Comparison of ENCODE assay signal across 8 cellular contexts in the genomic region with DNA sequence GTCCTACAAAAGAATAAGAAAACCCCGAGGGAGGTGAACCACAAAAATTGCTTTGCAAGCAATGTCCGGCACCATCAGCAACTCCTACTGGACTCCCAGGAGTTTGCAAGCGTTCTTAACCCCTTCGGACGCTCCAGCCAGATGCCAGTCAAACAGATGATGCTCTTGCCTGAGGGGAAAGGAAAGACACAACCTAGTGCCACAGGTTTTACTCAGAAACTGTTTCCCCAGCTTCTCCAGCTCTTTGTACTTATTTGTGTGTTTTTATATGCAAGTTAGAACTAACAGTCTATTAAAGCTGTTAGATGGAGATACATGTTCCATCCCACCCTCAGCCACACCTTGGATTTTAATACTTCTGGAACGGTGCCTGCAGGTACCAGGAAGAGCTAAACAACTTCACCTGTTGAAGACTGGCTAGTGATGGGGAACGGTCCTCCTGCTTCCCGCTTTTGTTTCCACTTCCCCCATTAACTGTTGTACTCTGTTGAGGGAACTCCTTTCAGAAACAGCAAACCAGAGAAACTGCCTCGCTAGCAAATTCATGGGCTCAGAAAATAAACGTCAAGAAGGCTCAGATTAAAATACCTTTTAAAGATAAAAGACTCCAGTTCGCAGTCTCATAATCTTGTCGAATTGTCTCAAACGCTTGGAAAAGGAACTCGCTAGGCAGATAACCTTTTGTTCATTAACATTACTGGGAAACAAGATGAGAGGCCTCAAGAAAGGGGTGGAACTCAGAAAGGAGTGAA. TPM values are rescaled to one million over a fixed set of nuclear protein-coding genes. Genes with fewer than 3 reads are reported as not detected.
DNase-seq lines count a peak whose midpoint lies in the region; ATAC-seq lines count a peak whose summit lies in the region.

No MANE protein-coding gene starts in this region.

- no peak for ATAC-seq in activated naive CD8-positive, alpha-beta T cell treated with anti-CD3 and anti-CD28 coated beads, Interleukin-2, amount 10 ng/mL, durations not matched to agents 7 days and 5 days (ENCODE audit: low read depth)
- no peak for ATAC-seq in HG02973 (IDR thresholded peaks at IDR 0.05; ENCODE audit: unreplicated experiment)

- H3K4me3 Mint-ChIP-seq in activated naive CD8-positive, alpha-beta T cell treated with anti-CD3 and anti-CD28 coated beads, Interleukin-2, amount 10 ng/mL, durations not matched to agents 7 days and 5 days: peak overlapping the region; percentile 22

- no peak overlapping the region for H3K27ac Mint-ChIP-seq in activated naive CD8-positive, alpha-beta T cell treated with anti-CD3 and anti-CD28 coated beads, Interleukin-2, amount 10 ng/mL, durations not matched to agents 7 days and 5 days

- H3K9me3 Mint-ChIP-seq in activated naive CD8-positive, alpha-beta T cell treated with anti-CD3 and anti-CD28 coated beads, Interleukin-2, amount 10 ng/mL, durations not matched to agents 7 days and 5 days: no peaks in the 10 kb centered on the region

- intact Hi-C loops in head of caudate nucleus (cut with DNase I): no loop called here

- H3K36me3 Mint-ChIP-seq in activated naive CD8-positive, alpha-beta T cell treated with anti-CD3 and anti-CD28 coated beads, Interleukin-2, amount 10 ng/mL, durations not matched to agents 7 days and 5 days: no peaks in the 10 kb centered on the region

- peak; percentile 47 for DNase-seq in SIG-M5 treated with dmso at 0.1 percent for 504 hours (lab: John Stamatoyannopoulos, UW; ENCODE audit: unreplicated experiment)
- DNase-seq in SIG-M5 (lab: John Stamatoyannopoulos, UW): no peak
- peak; percentile 16 for DNase-seq in NCI-H2029 (lab: John Stamatoyannopoulos, UW)
- no peak for DNase-seq in activated naive CD8-positive, alpha-beta T cell treated with anti-CD3 and anti-CD28 coated beads, Interleukin-2, amount 10 ng/mL, durations not matched to agents 7 days and 5 days
- peak in 29 of 42 donors; percentile 21 to 79 (median 49) for DNase-seq in head of caudate nucleus
- DNase-seq in nucleus accumbens (lab: John Stamatoyannopoulos, UW): peak in 32 of 56 donors; percentile 9 to 81 (median 59)
- no peak for DNase-seq in activated CD4-positive, alpha-beta T cell treated with anti-CD3 and anti-CD28 coated beads, Interleukin-2, amount 50 U/mL, for 48 hours

- peaks cover 60% of the 10 kb centered on the region for H3K27me3 Mint-ChIP-seq in activated naive CD8-positive, alpha-beta T cell treated with anti-CD3 and anti-CD28 coated beads, Interleukin-2, amount 10 ng/mL, durations not matched to agents 7 days and 5 days

- POLR2A ChIA-PET in activated naive CD8-positive, alpha-beta T cell treated with anti-CD3 and anti-CD28 coated beads, Interleukin-2, amount 10 ng/mL, durations not matched to agents 7 days and 5 days (lab: Charles Lee): no interaction called here

- peaks cover 17% of the 10 kb centered on the region for H3K4me1 Mint-ChIP-seq in activated naive CD8-positive, alpha-beta T cell treated with anti-CD3 and anti-CD28 coated beads, Interleukin-2, amount 10 ng/mL, durations not matched to agents 7 days and 5 days

RNA-seq across cellular contexts. Expression of a gene that starts 1.1 kb away (rescaled TPM):
- total RNA-seq in activated naive CD8-positive, alpha-beta T cell treated with anti-CD3 and anti-CD28 coated beads, Interleukin-2, amount 10 ng/mL, durations not matched to agents 7 days and 5 days: under 1 TPM; 0.14 to 0.23 TPM

Comparison
In these comparisons a context has a peak if more than half of its experiments do, and no peak if none do; other contexts are left out.
1. DNase-seq: peak in SIG-M5 treated with dmso at 0.1 percent for 504 hours (single experiment), NCI-H2029 (single experiment), head of caudate nucleus (29 of 42) and nucleus accumbens (32 of 56); none in SIG-M5 (single experiment), activated naive CD8-positive, alpha-beta T cell treated with anti-CD3 and anti-CD28 coated beads, Interleukin-2, amount 10 ng/mL, durations not matched to agents 7 days and 5 days (single experiment) and activated CD4-positive, alpha-beta T cell treated with anti-CD3 and anti-CD28 coated beads, Interleukin-2, amount 50 U/mL, for 48 hours (0 of 2).